10 cellular contexts compared by ENCODE assay signal in the genomic region with DNA sequence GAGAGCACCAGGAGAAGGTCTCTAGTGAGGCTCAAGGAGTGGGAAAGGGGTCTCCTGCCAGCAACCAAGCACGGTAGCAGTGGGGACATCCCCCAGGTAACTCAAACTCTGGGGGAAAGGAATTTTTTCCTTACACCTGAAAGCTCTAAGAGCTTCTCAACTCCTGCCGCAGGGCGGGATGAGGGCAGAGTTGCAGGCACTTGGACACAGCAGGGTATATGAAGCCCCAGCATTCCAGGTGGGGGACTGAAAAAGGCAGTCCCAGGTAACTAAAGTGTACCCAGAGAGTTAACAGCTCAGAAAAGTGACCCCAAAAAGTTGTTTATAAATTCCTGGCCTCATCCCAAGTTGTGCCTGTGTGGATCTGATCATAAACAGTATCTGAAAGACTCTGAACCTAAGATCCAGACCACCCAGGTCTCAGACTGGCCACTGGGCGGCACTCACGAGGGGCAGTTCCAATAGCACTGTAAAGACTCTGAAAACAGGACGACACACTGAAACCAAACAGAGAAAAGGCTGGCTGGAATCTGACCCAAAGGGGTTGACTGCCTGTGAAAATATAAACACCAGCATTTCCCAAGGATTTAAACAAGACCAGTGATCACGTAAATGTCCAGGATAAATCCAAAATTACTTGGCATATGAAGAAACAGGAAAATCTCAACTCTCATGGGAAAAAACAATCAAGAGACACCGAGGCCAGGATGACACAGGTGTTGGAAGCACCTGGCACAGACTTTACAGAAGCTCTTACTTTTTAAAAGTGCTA. TPM values are rescaled to one million over a fixed set of nuclear protein-coding genes. Genes with fewer than 3 reads are reported as not detected.
DNase-seq lines count a peak whose midpoint lies in the region; ATAC-seq and TF ChIP-seq lines count a peak whose summit lies in the region.
"Had no signal": no experiment of that assay in that cellular context is flagged by ENCODE, and none has a peak within 500 bp of the region (broad histone marks: within the 10 kb centered on the region; RNA-seq: fewer than 3 reads in every experiment).

No MANE protein-coding gene starts in this region.

- DNase-seq in COR-L47 (lab: John Stamatoyannopoulos, UW) (peak; percentile 36), HFFc6 (no peak), RWPE2 (ENCODE audit: low spot score) (no peak), epithelial cell of prostate (ENCODE audit: low read depth, low spot score) (no peak), mucosa of gallbladder (ENCODE audit: low spot score) (peak; percentile 70)

- no peaks in the 10 kb centered on the region; the same call in 1 of the 2 replicates for H3K27me3 Mint-ChIP-seq in HFFc6 (ENCODE audit: insufficient read depth)

- H3K4me1 ChIP-seq in RWPE2 (ENCODE audit: insufficient read depth, poor library complexity, severe bottlenecking), result peaks cover 27% of the 10 kb centered on the region

- H3K4me1 Mint-ChIP-seq in HFFc6 (ENCODE audit: low read depth), result peaks cover 35% of the 10 kb centered on the region

- no peaks in the 10 kb centered on the region for H3K27me3 ChIP-seq in RWPE2 (ENCODE audit: insufficient read depth, poor library complexity, severe bottlenecking)

- H3K4me3 Mint-ChIP-seq in HFFc6, result no peak overlapping the region

- H3K4me3 ChIP-seq in RWPE2 (ENCODE audit: severe bottlenecking), result no peak overlapping the region
- H3K4me3 ChIP-seq: SK-N-MC, skin epidermis had no signal

- no peak overlapping the region for H3K27ac Mint-ChIP-seq in HFFc6

- TF ChIP-seq CTCF in HFFc6 (IDR thresholded peaks at IDR 0.05) (peak; percentile 73), RWPE2 (IDR thresholded peaks at IDR 0.05; ENCODE audit: poor library complexity, severe bottlenecking) (peak; percentile 79)

- no peaks in the 10 kb centered on the region for H3K9me3 Mint-ChIP-seq in HFFc6

- H3K36me3 ChIP-seq in RWPE2 (ENCODE audit: low read depth), result no peaks in the 10 kb centered on the region

- peak; percentile 60 for ATAC-seq in RWPE2 (ENCODE audit: low read depth)
- no peak for ATAC-seq in HG03095 (IDR thresholded peaks at IDR 0.05; ENCODE audit: unreplicated experiment)
- no peak for ATAC-seq in GM21825 (IDR thresholded peaks at IDR 0.05; ENCODE audit: unreplicated experiment)
- ATAC-seq in HG03565 (IDR thresholded peaks at IDR 0.05; ENCODE audit: unreplicated experiment), result no peak

- peak overlapping the region; percentile 100 for H3K27ac ChIP-seq in RWPE2 (ENCODE audit: poor library complexity, severe bottlenecking)
- peak overlapping the region; percentile 30 for H3K27ac ChIP-seq in epithelial cell of prostate
- H3K27ac ChIP-seq: SK-N-MC had no signal

- H3K9me3 ChIP-seq in RWPE2 (ENCODE audit: severe bottlenecking), result no peaks in the 10 kb centered on the region

- peaks cover 5% of the 10 kb centered on the region; the same call in 1 of the 2 replicates for H3K36me3 Mint-ChIP-seq in HFFc6 (ENCODE audit: low read depth)

RNA-seq across cellular contexts. Expression of gene HSF2BP, which starts 47.5 kb away (rescaled TPM):
- total RNA-seq in HFFc6 (2021; fragmentation: NEBNext Ultra II Directional; extraction: Animal tissue kit (Norgen Biotek cat#: 25700)), result under 1 TPM; 0.33 to 0.90 (median 0.59) TPM
- total RNA-seq in mucosa of gallbladder, result 0.26 TPM

RNA-seq across cellular contexts. Expression of gene RRP1B, which starts 47.6 kb away (rescaled TPM):
- total RNA-seq in HFFc6 (2021; fragmentation: NEBNext Ultra II Directional; extraction: Animal tissue kit (Norgen Biotek cat#: 25700)), result 10 to 100 TPM; 26.9 to 34.4 (median 27.6) TPM
- total RNA-seq in mucosa of gallbladder, result 16.5 TPM

Comparison
In these comparisons a context has a peak if more than half of its experiments do, and no peak if none do; other contexts are left out.
1. DNase-seq: peak in COR-L47 (single experiment) and mucosa of gallbladder (single experiment); none in HFFc6 (single experiment), RWPE2 (single experiment) and epithelial cell of prostate (single experiment).